In the genomic region with DNA sequence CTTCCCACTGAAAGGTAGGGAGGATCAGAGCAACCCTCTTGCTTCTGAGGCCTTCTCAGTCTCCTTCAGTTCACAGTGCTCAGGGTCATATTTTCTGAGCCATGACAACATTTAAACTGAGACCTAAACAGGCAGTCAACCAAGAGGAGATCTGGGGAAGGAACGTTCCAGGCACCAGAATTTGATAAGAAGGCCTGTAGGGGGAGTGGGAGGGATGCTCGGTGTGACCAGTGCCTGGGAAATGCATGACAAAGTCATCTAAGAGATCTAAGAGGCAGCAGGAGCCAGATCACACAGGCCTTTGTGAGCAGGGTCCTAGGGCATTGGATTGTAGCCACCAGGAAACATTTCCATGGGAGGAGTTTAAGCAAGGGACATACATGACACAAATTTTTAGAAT, we compare ENCODE assay signal across 10 cellular contexts.
DNase-seq lines count a peak whose midpoint lies in the region; ATAC-seq and TF ChIP-seq lines count a peak whose summit lies in the region.
"Had no signal": no experiment of that assay in that cellular context is flagged by ENCODE, and none has a peak within 500 bp of the region (broad histone marks: within the 10 kb centered on the region; RNA-seq: fewer than 3 reads in every experiment).

No MANE protein-coding gene starts in this region.

- no peaks in the 10 kb centered on the region for H3K36me3 ChIP-seq in iPS DF 6.9 (ENCODE audit: control insufficient read depth, insufficient read depth, low read length)

- DNase-seq in AG04449 (ENCODE audit: low read depth, low spot score) (no peak), RPMI7951 (ENCODE audit: low read depth) (peak; percentile 25), iPS DF 6.9 (ENCODE audit: low read depth, low spot score) (peak; percentile 55), OCI-M2 (lab: John Stamatoyannopoulos, UW; ENCODE audit: unreplicated experiment) (no peak)
- DNase-seq in activated CD8-positive, alpha-beta memory T cell treated with anti-CD3 and anti-CD28 coated beads, Interleukin-2, amount 50 U/mL, for 48 hours = no peak
- no peak for DNase-seq in stimulated activated CD4-positive, alpha-beta T cell treated with anti-CD3 and anti-CD28 coated beads, Interleukin-2, amount 100 ng/mL, for 48 hours
- DNase-seq: stimulated activated CD4-positive, alpha-beta T cell treated with anti-CD3 and anti-CD28 coated beads, Interleukin-4, amount 100 ng/mL, for 4 hours had no signal

- H3K9me3 ChIP-seq in iPS DF 6.9 (ENCODE audit: control insufficient read depth, insufficient read depth, low read length) = no peaks in the 10 kb centered on the region

- CTCF ChIA-PET in AG04449 (lab: Yijun Ruan, JAX) = no interaction called here

- H3K4me1 ChIP-seq in iPS DF 6.9 (ENCODE audit: control insufficient read depth, insufficient read depth, low read length) = no peaks in the 10 kb centered on the region; the same call in 1 of the 2 replicates

- peak; percentile 42 for TF ChIP-seq CTCF in AG04449 (IDR thresholded peaks at IDR 0.05; ENCODE audit: insufficient read depth, low read length, missing control alignments)
- TF ChIP-seq CTCF in GM12872 (IDR thresholded peaks at IDR 0.05; ENCODE audit: insufficient read depth, low read depth, low read length) = peak; percentile 29; the same call in 2 of the 3 replicates

- POLR2A ChIA-PET in AG04449 (lab: Yijun Ruan, JAX) = no interaction called here

- H3K4me3 ChIP-seq in AG04449 (ENCODE audit: low read depth, low read length) = no peak overlapping the region
- no peak overlapping the region for H3K4me3 ChIP-seq in iPS DF 6.9 (ENCODE audit: low read length)
- H3K4me3 ChIP-seq: SK-N-MC had no signal

- H3K27ac ChIP-seq in iPS DF 6.9 (ENCODE audit: low read length) = no peak overlapping the region
- H3K27ac ChIP-seq: SK-N-MC had no signal

- H3K27me3 ChIP-seq in iPS DF 6.9 (ENCODE audit: control insufficient read depth, insufficient read depth, low read length) = no peaks in the 10 kb centered on the region

- WGBS in iPS DF 6.9 (ENCODE audit: insufficient coverage, insufficient read length) = no CpG with 5 or more reads among the region's 2 CpGs

- ATAC-seq in GM21367 (IDR thresholded peaks at IDR 0.05; ENCODE audit: unreplicated experiment) = no peak

Comparison
In these comparisons a context has a peak if more than half of its experiments do, and no peak if none do; other contexts are left out.
1. DNase-seq: peak in RPMI7951 (single experiment) and iPS DF 6.9 (single experiment); none in AG04449 (single experiment), activated CD8-positive, alpha-beta memory T cell treated with anti-CD3 and anti-CD28 coated beads, Interleukin-2, amount 50 U/mL, for 48 hours (single experiment), OCI-M2 (single experiment) and stimulated activated CD4-positive, alpha-beta T cell treated with anti-CD3 and anti-CD28 coated beads, Interleukin-2, amount 100 ng/mL, for 48 hours (0 of 2).